Comparison of ENCODE assay signal across 11 cellular contexts in genomic region chr3:66386011-66386924, GRCh38.
A peak's percentile ranks its signal among the peaks of the same experiment; 100 is the strongest.
DNase-seq lines count a peak whose midpoint lies in the region; ATAC-seq and TF ChIP-seq lines count a peak whose summit lies in the region.
"Had no signal": no experiment of that assay in that cellular context is flagged by ENCODE, and none has a peak within 500 bp of the region (broad histone marks: within the 10 kb centered on the region; RNA-seq: fewer than 3 reads in every experiment).

No MANE protein-coding gene starts in this region.

- no peaks in the 10 kb centered on the region for H3K79me2 ChIP-seq in osteoblast (ENCODE audit: insufficient read depth, low read length)

- H3K36me3 ChIP-seq in osteoblast (ENCODE audit: insufficient read depth, low read length) = peaks cover 19% of the 10 kb centered on the region

- ATAC-seq in activated CD8-positive, alpha-beta memory T cell treated with anti-CD3 and anti-CD28 coated beads, Interleukin-2, amount 10 ng/mL, durations not matched to agents 7 days and 5 days = no peak
- ATAC-seq in HG02642 (IDR thresholded peaks at IDR 0.05; ENCODE audit: poor library complexity, unreplicated experiment) = peak; percentile 84
- ATAC-seq in stimulated activated effector memory CD8-positive, alpha-beta T cell treated with anti-CD3 and anti-CD28 coated beads, Interleukin-12 subunit alpha, Interleukin-12 subunit beta, amount 100 ng/mL, for 72 hours = peak; percentile 13
- ATAC-seq: A549 had no signal

- H3K9me3 Mint-ChIP-seq in activated CD8-positive, alpha-beta memory T cell treated with anti-CD3 and anti-CD28 coated beads, Interleukin-2, amount 10 ng/mL, durations not matched to agents 7 days and 5 days (ENCODE audit: low read depth) = no peaks in the 10 kb centered on the region
- no peaks in the 10 kb centered on the region for H3K9me3 Mint-ChIP-seq in IgD-negative memory B cell
- no peaks in the 10 kb centered on the region for H3K9me3 Mint-ChIP-seq in stimulated activated effector memory CD8-positive, alpha-beta T cell treated with anti-CD3 and anti-CD28 coated beads, Interleukin-12 subunit alpha, Interleukin-12 subunit beta, amount 100 ng/mL, for 72 hours
- H3K9me3 Mint-ChIP-seq: HFFc6 had no signal

- H3K27me3 Mint-ChIP-seq in activated CD8-positive, alpha-beta memory T cell treated with anti-CD3 and anti-CD28 coated beads, Interleukin-2, amount 10 ng/mL, durations not matched to agents 7 days and 5 days = no peaks in the 10 kb centered on the region
- no peaks in the 10 kb centered on the region for H3K27me3 Mint-ChIP-seq in IgD-negative memory B cell

- no peak overlapping the region for H3K4me2 ChIP-seq in osteoblast (ENCODE audit: insufficient read depth, low read length)
- H3K4me2 ChIP-seq: A549 had no signal

- H3K4me1 Mint-ChIP-seq in activated CD8-positive, alpha-beta memory T cell treated with anti-CD3 and anti-CD28 coated beads, Interleukin-2, amount 10 ng/mL, durations not matched to agents 7 days and 5 days = peaks cover 16% of the 10 kb centered on the region
- H3K4me1 Mint-ChIP-seq in IgD-negative memory B cell = peaks cover 36 to 42% (median 40%) of the 10 kb centered on the region in 3 donors
- H3K4me1 Mint-ChIP-seq in stimulated activated effector memory CD8-positive, alpha-beta T cell treated with anti-CD3 and anti-CD28 coated beads, Interleukin-12 subunit alpha, Interleukin-12 subunit beta, amount 100 ng/mL, for 72 hours = peaks cover 25% of the 10 kb centered on the region

- peaks cover 65% of the 10 kb centered on the region for H3K36me3 Mint-ChIP-seq in activated CD8-positive, alpha-beta memory T cell treated with anti-CD3 and anti-CD28 coated beads, Interleukin-2, amount 10 ng/mL, durations not matched to agents 7 days and 5 days
- peaks cover 22% of the 10 kb centered on the region for H3K36me3 Mint-ChIP-seq in IgD-negative memory B cell
- H3K36me3 Mint-ChIP-seq in stimulated activated effector memory CD8-positive, alpha-beta T cell treated with anti-CD3 and anti-CD28 coated beads, Interleukin-12 subunit alpha, Interleukin-12 subunit beta, amount 100 ng/mL, for 72 hours = peaks cover 71% of the 10 kb centered on the region

- H3K27ac ChIP-seq in osteoblast (ENCODE audit: low read depth, low read length) = no peak overlapping the region
- H3K27ac ChIP-seq: A549 had no signal

- no peak overlapping the region for H2AFZ ChIP-seq in osteoblast (ENCODE audit: low read length)

- H4K20me1 ChIP-seq in osteoblast (ENCODE audit: insufficient read depth, low read length) = no peaks in the 10 kb centered on the region

- H3K4me3 ChIP-seq in osteoblast (ENCODE audit: insufficient read depth, low read length) = no peak overlapping the region
- H3K4me3 ChIP-seq: A549 had no signal

- no peak for TF ChIP-seq CTCF in osteoblast (IDR thresholded peaks at IDR 0.05; ENCODE audit: extremely low read depth, low read depth, low read length)

- peak overlapping the region; percentile 5 for H3K27ac Mint-ChIP-seq in activated CD8-positive, alpha-beta memory T cell treated with anti-CD3 and anti-CD28 coated beads, Interleukin-2, amount 10 ng/mL, durations not matched to agents 7 days and 5 days
- peak overlapping the region; percentile 84 to 91 (median 84) for H3K27ac Mint-ChIP-seq in IgD-negative memory B cell
- peak overlapping the region; percentile 74 for H3K27ac Mint-ChIP-seq in stimulated activated effector memory CD8-positive, alpha-beta T cell treated with anti-CD3 and anti-CD28 coated beads, Interleukin-12 subunit alpha, Interleukin-12 subunit beta, amount 100 ng/mL, for 72 hours
- H3K27ac Mint-ChIP-seq: HFFc6 had no signal

- no peak for DNase-seq in activated CD8-positive, alpha-beta memory T cell treated with anti-CD3 and anti-CD28 coated beads, Interleukin-2, amount 10 ng/mL, durations not matched to agents 7 days and 5 days
- no peak for DNase-seq in activated CD8-positive, alpha-beta memory T cell treated with anti-CD3 and anti-CD28 coated beads, Interleukin-2, amount 50 U/mL, for 48 hours
- DNase-seq in stimulated activated effector memory CD8-positive, alpha-beta T cell treated with anti-CD3 and anti-CD28 coated beads, Interleukin-12 subunit alpha, Interleukin-12 subunit beta, amount 100 ng/mL, for 72 hours (ENCODE audit: low spot score in 2 of 2) = no peak
- DNase-seq in osteoblast (ENCODE audit: insufficient read length, low spot score, missing footprints) = no peak
- DNase-seq in foreskin melanocyte = no peak
- DNase-seq in NCI-H1436 treated with DMSO at 0.1 percent for 48 hours (lab: John Stamatoyannopoulos, UW) = no peak
- DNase-seq: HFFc6; NK-92 treated with Interleukin-12 subunit alpha and Interleukin-12 subunit beta, amount 100 ng/mL, for 24 hours had no signal

- H3K4me3 Mint-ChIP-seq in activated CD8-positive, alpha-beta memory T cell treated with anti-CD3 and anti-CD28 coated beads, Interleukin-2, amount 10 ng/mL, durations not matched to agents 7 days and 5 days = no peak overlapping the region
- peak overlapping the region; percentile 47 to 83 (median 64) for H3K4me3 Mint-ChIP-seq in IgD-negative memory B cell
- H3K4me3 Mint-ChIP-seq in stimulated activated effector memory CD8-positive, alpha-beta T cell treated with anti-CD3 and anti-CD28 coated beads, Interleukin-12 subunit alpha, Interleukin-12 subunit beta, amount 100 ng/mL, for 72 hours = no peak overlapping the region
- H3K4me3 Mint-ChIP-seq: HFFc6 had no signal

- H3K9me3 ChIP-seq in osteoblast (ENCODE audit: low read depth, low read length) = no peaks in the 10 kb centered on the region
- H3K9me3 ChIP-seq: A549 had no signal

- H3K4me1 ChIP-seq in osteoblast (ENCODE audit: insufficient read depth, low read length) = no peaks in the 10 kb centered on the region
- H3K4me1 ChIP-seq: A549 had no signal

- CTCF ChIA-PET in activated CD8-positive, alpha-beta memory T cell treated with anti-CD3 and anti-CD28 coated beads, Interleukin-2, amount 10 ng/mL, durations not matched to agents 7 days and 5 days (lab: Charles Lee) = interaction anchor here (0.6 kb wide), 1 partner anchor 8 kb away, joined by 3 read pairs; no protein-coding TSS in a partner anchor

- H3K27me3 ChIP-seq in osteoblast (ENCODE audit: insufficient read depth, low read length) = no peaks in the 10 kb centered on the region

Comparison
In these comparisons a context has a peak if more than half of its experiments do, and no peak if none do; other contexts are left out.
1. H3K27ac Mint-ChIP-seq: peak in every context shown above with its lines; median percentile 84 in IgD-negative memory B cell; 74 in stimulated activated effector memory CD8-positive, alpha-beta T cell treated with anti-CD3 and anti-CD28 coated beads, Interleukin-12 subunit alpha, Interleukin-12 subunit beta, amount 100 ng/mL, for 72 hours; 5 in activated CD8-positive, alpha-beta memory T cell treated with anti-CD3 and anti-CD28 coated beads, Interleukin-2, amount 10 ng/mL, durations not matched to agents 7 days and 5 days.
2. H3K4me3 Mint-ChIP-seq: peak in IgD-negative memory B cell (4 of 4); none in activated CD8-positive, alpha-beta memory T cell treated with anti-CD3 and anti-CD28 coated beads, Interleukin-2, amount 10 ng/mL, durations not matched to agents 7 days and 5 days (single experiment) and stimulated activated effector memory CD8-positive, alpha-beta T cell treated with anti-CD3 and anti-CD28 coated beads, Interleukin-12 subunit alpha, Interleukin-12 subunit beta, amount 100 ng/mL, for 72 hours (single experiment).